Comparison of ENCODE assay signal across 1 cellular context in genomic region chr9:33567776-33568175, GRCh38. TPM values are rescaled to one million over a fixed set of nuclear protein-coding genes. Genes with fewer than 3 reads are reported as not detected.
"Had no signal": no experiment of that assay in that cellular context is flagged by ENCODE, and none has a peak within 500 bp of the region (broad histone marks: within the 10 kb centered on the region; RNA-seq: fewer than 3 reads in every experiment).

No MANE protein-coding gene starts in this region.

RNA-seq across cellular contexts. Expression of gene ANKRD18B, which starts 43.7 kb away (rescaled TPM):
- total RNA-seq: left ventricle myocardium inferior had no signal
